8 cellular contexts compared by ENCODE assay signal in the genomic region with DNA sequence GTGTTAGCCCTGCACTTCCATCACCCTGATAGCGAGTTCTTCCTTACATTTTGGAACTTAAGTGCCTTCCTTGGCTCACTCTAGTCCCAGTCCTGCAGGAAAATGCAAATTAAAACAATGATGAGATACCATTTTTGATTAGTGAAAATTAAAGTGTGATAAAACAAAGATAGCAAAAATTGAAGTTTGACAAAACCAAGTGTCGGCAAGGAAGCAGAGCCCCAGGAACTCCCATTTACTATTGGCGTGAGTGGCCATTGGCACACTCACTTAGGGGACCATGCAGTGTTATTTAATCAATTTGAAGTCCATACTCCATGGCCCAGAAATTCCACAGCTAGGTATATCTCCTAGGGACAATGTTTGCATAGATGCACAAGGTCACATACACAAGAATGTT. TPM values are rescaled to one million over a fixed set of nuclear protein-coding genes. Genes with fewer than 3 reads are reported as not detected.
"Had no signal": no experiment of that assay in that cellular context is flagged by ENCODE, and none has a peak within 500 bp of the region (broad histone marks: within the 10 kb centered on the region; RNA-seq: fewer than 3 reads in every experiment).

No MANE protein-coding gene starts in this region.

- H3K4me2 ChIP-seq: KMS-11 had no signal

- H3K36me3 Mint-ChIP-seq: IgD-negative memory B cell had no signal

- DNase-seq: Karpas-422, KBM-7, KG1 had no signal

- FAIRE-seq: HTR-8/SVneo had no signal

- H3K9me3 Mint-ChIP-seq: IgD-negative memory B cell had no signal

- H3K4me3 Mint-ChIP-seq: IgD-negative memory B cell had no signal

- H3K9ac ChIP-seq: KMS-11 had no signal

- H3K27ac ChIP-seq: HL-60, KMS-11 had no signal

RNA-seq across cellular contexts. Expression of a gene that starts 28.4 kb away (rescaled TPM):
- total RNA-seq: HT-29 had no signal
- polyA plus RNA-seq: IgD-negative memory B cell had no signal
